2 cellular contexts compared by ENCODE assay signal in genomic region chr22:22286390-22287105, GRCh38. TPM values are rescaled to one million over a fixed set of nuclear protein-coding genes. Genes with fewer than 3 reads are reported as not detected.
"Had no signal": no experiment of that assay in that cellular context is flagged by ENCODE, and none has a peak within 500 bp of the region (broad histone marks: within the 10 kb centered on the region; RNA-seq: fewer than 3 reads in every experiment).

No MANE protein-coding gene starts in this region.

RNA-seq across cellular contexts. Expression of gene VPREB1, which starts 42.0 kb away (rescaled TPM):
- total RNA-seq: G401, GM12878 had no signal
- polyA plus RNA-seq: GM12878 had no signal
